In the genomic region with DNA sequence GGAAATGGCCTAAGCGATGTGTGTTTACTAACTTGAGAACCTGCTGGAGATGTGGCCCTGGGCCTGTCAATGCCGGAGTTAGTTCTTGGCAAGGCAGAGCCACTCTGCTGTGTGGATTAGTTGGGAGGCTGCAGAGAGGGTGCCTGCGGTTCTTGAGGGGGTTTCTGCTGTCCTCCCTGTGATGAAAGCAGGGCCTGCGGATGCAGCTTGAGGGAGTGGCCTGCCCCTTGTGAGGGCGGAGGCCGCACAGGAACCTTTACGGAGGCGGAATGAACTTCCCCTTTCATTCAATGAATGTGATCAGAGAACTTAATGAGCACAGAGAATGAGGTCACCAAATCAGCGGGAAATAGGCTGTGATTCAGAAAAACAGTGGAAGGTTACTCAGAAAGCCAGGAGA, we compare ENCODE assay signal across 8 cellular contexts. TPM values are rescaled to one million over a fixed set of nuclear protein-coding genes. Genes with fewer than 3 reads are reported as not detected.
DNase-seq lines count a peak whose midpoint lies in the region; ATAC-seq and TF ChIP-seq lines count a peak whose summit lies in the region.

No MANE protein-coding gene starts in this region.

- no peak overlapping the region for H3K27ac ChIP-seq in endodermal cell (ENCODE audit: low read depth, low read length)

- no peaks in the 10 kb centered on the region for H3K27me3 ChIP-seq in endodermal cell (ENCODE audit: control insufficient read depth, insufficient read depth, low read length, poor library complexity, severe bottlenecking)

- no peak overlapping the region for H3K4me3 Mint-ChIP-seq in endodermal cell

- H3K9me3 Mint-ChIP-seq in endodermal cell: no peaks in the 10 kb centered on the region

- H3K27me3 Mint-ChIP-seq in endodermal cell (ENCODE audit: insufficient read depth): peaks cover 6% of the 10 kb centered on the region

- no peaks in the 10 kb centered on the region for H3K36me3 Mint-ChIP-seq in endodermal cell (ENCODE audit: low read depth)

- TF ChIP-seq CTCF in endodermal cell (conservative IDR thresholded peaks at IDR 0.05): no peak

- H3K36me3 ChIP-seq in endodermal cell (ENCODE audit: control insufficient read depth, insufficient read depth, low read length): no peaks in the 10 kb centered on the region

- peaks cover 2% of the 10 kb centered on the region for H3K9me3 ChIP-seq in endodermal cell (ENCODE audit: control insufficient read depth, low read length)

- no peak overlapping the region for H3K27ac Mint-ChIP-seq in endodermal cell

- 54 to 70% methylated on average over 5 to 9 of the region's 9 CpGs for WGBS in endodermal cell (ENCODE audit: insufficient coverage in 1 of 2, insufficient read length in 1 of 2), 2 experiments

- ATAC-seq in GM21723 (IDR thresholded peaks at IDR 0.05; ENCODE audit: unreplicated experiment) (peak; percentile 56), GM18517 (IDR thresholded peaks at IDR 0.05; ENCODE audit: unreplicated experiment) (no peak)

- no peak overlapping the region for H3K9ac ChIP-seq in endodermal cell (ENCODE audit: extremely low read depth, low read length, poor library complexity, severe bottlenecking)

- peaks cover 12% of the 10 kb centered on the region for H3K4me1 ChIP-seq in endodermal cell (ENCODE audit: control insufficient read depth, insufficient read depth, low read length)

- no peak overlapping the region for H3K4me3 ChIP-seq in endodermal cell (ENCODE audit: low read length)

- H3K4me1 Mint-ChIP-seq in endodermal cell: peaks cover 40% of the 10 kb centered on the region

- DNase-seq in OCI-M1 (lab: John Stamatoyannopoulos, UW) (peak; percentile 56), endodermal cell (peak; percentile 62), DMS153 treated with DMSO at 0.1 percent for 48 hours (lab: John Stamatoyannopoulos, UW; ENCODE audit: unreplicated experiment) (no peak), SK-N-DZ (ENCODE audit: low spot score) (no peak), NCI-H2171 treated with DMSO at 0.1 percent for 48 hours (lab: John Stamatoyannopoulos, UW) (no peak)
- peak; percentile 45 to 50 for DNase-seq in stimulated activated CD4-positive, alpha-beta T cell treated with anti-CD3 and anti-CD28 coated beads, Interleukin-15, amount 100 ng/mL, for 48 hours (ENCODE audit: low read depth in 2 of 2)

RNA-seq across cellular contexts. Expression of a gene that starts 47.2 kb away (rescaled TPM):
- under 1 TPM; 0.38 to 0.64 TPM for total RNA-seq in endodermal cell
- not detected for polyA plus RNA-seq in endodermal cell (2013, experiment 1 of 2)
- 0.87 TPM for polyA plus RNA-seq in endodermal cell (2013, experiment 2 of 2)
- polyA plus RNA-seq in SK-N-DZ (2014; cell fraction: cytosol; rRNA removed): not detected in 2 replicates
- polyA plus RNA-seq in SK-N-DZ (2014; cell fraction: nucleus; rRNA removed): not detected in 2 replicates

Comparison
In these comparisons a context has a peak if more than half of its experiments do, and no peak if none do; other contexts are left out.
1. DNase-seq: peak in OCI-M1 (single experiment), endodermal cell (single experiment) and stimulated activated CD4-positive, alpha-beta T cell treated with anti-CD3 and anti-CD28 coated beads, Interleukin-15, amount 100 ng/mL, for 48 hours (2 of 2); none in DMS153 treated with DMSO at 0.1 percent for 48 hours (single experiment), SK-N-DZ (single experiment) and NCI-H2171 treated with DMSO at 0.1 percent for 48 hours (single experiment).